Comparison of ENCODE assay signal across 8 cellular contexts in the genomic region with DNA sequence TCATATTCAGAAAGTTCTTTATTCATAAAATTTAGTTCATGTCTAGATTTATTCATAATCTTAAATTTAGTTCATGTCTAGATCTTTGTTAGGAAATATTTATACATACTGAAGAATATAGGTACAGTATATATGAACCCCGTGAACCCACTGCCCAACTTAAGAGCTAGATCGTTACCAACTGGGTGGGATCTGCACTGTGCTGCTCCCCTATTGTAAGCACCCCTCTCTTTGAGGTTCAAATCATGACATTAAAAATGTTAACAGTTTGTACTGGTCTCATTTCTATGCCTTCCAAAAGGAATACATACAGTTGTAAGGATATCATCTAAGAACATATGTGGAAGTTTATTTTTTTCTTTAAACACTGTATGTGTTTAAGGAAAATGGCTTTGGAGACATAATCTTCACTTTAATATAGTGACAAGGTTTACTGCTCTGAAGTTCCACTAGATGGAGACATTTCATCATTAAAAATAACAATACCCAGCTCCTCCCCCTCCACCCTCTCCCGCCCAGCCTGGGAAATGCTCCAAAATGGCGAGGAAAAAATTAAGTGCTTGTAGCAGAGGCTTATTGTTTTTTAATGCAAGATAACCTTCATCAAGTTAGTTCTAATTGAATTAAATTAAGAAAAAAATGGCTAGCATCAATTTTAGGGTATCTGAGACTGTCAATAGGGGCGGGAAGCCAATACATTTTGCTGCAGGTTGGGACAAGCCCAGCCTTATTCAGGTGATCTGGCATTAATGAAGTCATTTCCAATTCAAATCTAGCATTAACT.
DNase-seq lines count a peak whose midpoint lies in the region; ATAC-seq and TF ChIP-seq lines count a peak whose summit lies in the region.

No MANE protein-coding gene starts in this region.

- no peaks in the 10 kb centered on the region for H3K4me1 ChIP-seq in Loucy (ENCODE audit: insufficient read depth, low read length, poor library complexity, severe bottlenecking)
- H3K4me1 ChIP-seq in SJSA1 (replicated peaks) = peaks cover 17% of the 10 kb centered on the region
- peaks cover 26% of the 10 kb centered on the region for H3K4me1 ChIP-seq in psoas muscle

- no peaks in the 10 kb centered on the region for H3K9me3 ChIP-seq in Loucy (ENCODE audit: insufficient read depth, low read depth, low read length)
- no peaks in the 10 kb centered on the region for H3K9me3 ChIP-seq in SJSA1 (replicated peaks)
- no peaks in the 10 kb centered on the region for H3K9me3 ChIP-seq in psoas muscle

- no peak overlapping the region for H3K27ac ChIP-seq in SJSA1
- H3K27ac ChIP-seq in psoas muscle = no peak overlapping the region

- H3K4me3 ChIP-seq in H7 (ENCODE audit: insufficient read depth, low read depth, low read length) (no peak overlapping the region), Loucy (ENCODE audit: low read length, poor library complexity, severe bottlenecking) (no peak overlapping the region), SJSA1 (no peak overlapping the region), psoas muscle (peak overlapping the region; percentile 61)

- H3F3A ChIP-seq in Loucy (ENCODE audit: low read depth) = no peaks in the 10 kb centered on the region

- H3K36me3 ChIP-seq in H7 (replicated peaks; ENCODE audit: control insufficient read depth, insufficient read depth, low read length) (peaks cover 3% of the 10 kb centered on the region), Loucy (ENCODE audit: insufficient read depth, low read length) (peaks cover 67% of the 10 kb centered on the region; the same call in 1 of the 2 replicates), SJSA1 (peaks cover 6% of the 10 kb centered on the region), psoas muscle (ENCODE audit: insufficient read depth in 1 of 2, low read depth in 1 of 2) (peaks cover 0 to 2% of the 10 kb centered on the region in 2 donors)

- no peaks in the 10 kb centered on the region for H4K20me1 ChIP-seq in Loucy (ENCODE audit: insufficient read depth, low read length, poor library complexity, severe bottlenecking)

- peak overlapping the region; percentile 81 for H3K27ac Mint-ChIP-seq in activated naive CD8-positive, alpha-beta T cell treated with anti-CD3 and anti-CD28 coated beads for 36 hours

- intact Hi-C loops in head of caudate nucleus (cut with DNase I) (loop anchor here (2.0 to 5.0 kb wide), 3 partner anchors 162 to 332 kb away; partner anchors contain the start of gene FYN), psoas muscle (cut with DNase I) (loop anchor here (1.0 to 5.0 kb wide), 4 partner anchors 162 to 333 kb away; partner anchors contain the start of gene FYN (in 1 of the 2))

- H3K4me2 ChIP-seq in Loucy (ENCODE audit: low read depth, low read length, poor library complexity, severe bottlenecking) = peak overlapping the region; percentile 34

- H3K27me3 ChIP-seq in H7 (ENCODE audit: control insufficient read depth, insufficient read depth, low read length) (no peaks in the 10 kb centered on the region), Loucy (ENCODE audit: insufficient read depth, low read length, poor library complexity, severe bottlenecking) (no peaks in the 10 kb centered on the region), SJSA1 (replicated peaks) (no peaks in the 10 kb centered on the region), psoas muscle (ENCODE audit: insufficient read depth in 3 of 3, low read length in 2 of 3) (no peaks in the 10 kb centered on the region)

- H3K4me1 Mint-ChIP-seq in activated naive CD8-positive, alpha-beta T cell treated with anti-CD3 and anti-CD28 coated beads for 36 hours = peaks cover 46% of the 10 kb centered on the region

- no peaks in the 10 kb centered on the region for H3K9me2 ChIP-seq in Loucy (replicated peaks; ENCODE audit: low read depth, low read length)

- H3K79me2 ChIP-seq in Loucy (ENCODE audit: insufficient read depth, low read length) = no peaks in the 10 kb centered on the region

- 19 to 22% (median 19%) methylated on average over 5 of the region's 5 CpGs for WGBS in psoas muscle, 3 donors

- H3K9me3 Mint-ChIP-seq in activated naive CD8-positive, alpha-beta T cell treated with anti-CD3 and anti-CD28 coated beads for 36 hours = no peaks in the 10 kb centered on the region

- H2AFZ ChIP-seq in Loucy (ENCODE audit: low read length) = peak overlapping the region; percentile 30; the same call in 1 of the 2 replicates

- H3K4me3 Mint-ChIP-seq in activated naive CD8-positive, alpha-beta T cell treated with anti-CD3 and anti-CD28 coated beads for 36 hours = no peak overlapping the region

- DNase-seq in GM03348 (ENCODE audit: low spot score) = peak; percentile 92
- DNase-seq in H7 = peak; percentile 84
- DNase-seq in SJSA1 (ENCODE audit: low read depth in 1 of 2, low spot score in 2 of 2) = peak; percentile 58 to 67
- DNase-seq in activated naive CD8-positive, alpha-beta T cell treated with anti-CD3 and anti-CD28 coated beads for 36 hours = peak; percentile 36
- peak; percentile 48 to 89 (median 74) for DNase-seq in head of caudate nucleus
- peak; percentile 35 to 73 for DNase-seq in psoas muscle
- DNase-seq in cortex of kidney (lab: John Stamatoyannopoulos, UW) = no peak

- ATAC-seq in psoas muscle = peak; percentile 65 to 88 (median 76)

- H3K9ac ChIP-seq in Loucy (ENCODE audit: low read depth, low read length, poor library complexity, severe bottlenecking) = peak overlapping the region; percentile 45

- H3K27me3 Mint-ChIP-seq in activated naive CD8-positive, alpha-beta T cell treated with anti-CD3 and anti-CD28 coated beads for 36 hours = no peaks in the 10 kb centered on the region

- TF ChIP-seq CTCF in Loucy (conservative IDR thresholded peaks at IDR 0.05; ENCODE audit: low read length) (peak; percentile 84), psoas muscle (IDR thresholded peaks at IDR 0.05) (peak; percentile 84)

- H3K36me3 Mint-ChIP-seq in activated naive CD8-positive, alpha-beta T cell treated with anti-CD3 and anti-CD28 coated beads for 36 hours = peaks cover 58% of the 10 kb centered on the region
